In the genomic region with DNA sequence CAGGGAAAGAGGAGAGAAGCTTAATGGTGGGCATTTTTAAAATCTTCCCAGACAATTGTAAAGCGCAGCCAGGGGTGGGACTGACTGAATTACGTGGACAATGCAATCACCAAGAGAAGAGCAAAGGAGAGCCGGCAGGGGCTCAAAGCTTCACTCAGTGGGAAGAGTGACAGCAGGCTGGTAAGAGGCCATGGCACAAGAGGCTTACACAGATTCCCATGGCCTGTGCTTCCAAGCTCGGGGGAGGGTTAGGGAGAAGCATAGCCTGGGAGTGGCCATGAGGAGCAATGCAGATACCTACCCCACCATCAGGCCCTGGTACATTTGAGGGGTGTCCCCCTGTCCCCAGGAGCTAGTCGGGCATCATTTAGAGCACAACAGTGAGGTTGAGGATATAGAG, we compare ENCODE assay signal across 16 cellular contexts.
"Had no signal": no experiment of that assay in that cellular context is flagged by ENCODE, and none has a peak within 500 bp of the region (broad histone marks: within the 10 kb centered on the region; RNA-seq: fewer than 3 reads in every experiment).

No MANE protein-coding gene starts in this region.

- H3K27ac ChIP-seq: epithelial cell of prostate, esophagus muscularis mucosa, gastroesophageal sphincter, neutrophil, suprapubic skin, thyroid gland had no signal

- H3K9me3 ChIP-seq: esophagus muscularis mucosa, gastroesophageal sphincter, neutrophil, suprapubic skin, thyroid gland had no signal

- H3K4me3 Mint-ChIP-seq: effector memory CD8-positive, alpha-beta T cell; naive B cell; nephron had no signal

- H3K27ac Mint-ChIP-seq: effector memory CD8-positive, alpha-beta T cell; naive B cell; nephron had no signal

- H3K27me3 ChIP-seq: esophagus muscularis mucosa, gastroesophageal sphincter, neutrophil, suprapubic skin, thyroid gland had no signal

- H3K36me3 Mint-ChIP-seq: naive B cell had no signal

- H3K4me1 ChIP-seq: esophagus muscularis mucosa, gastroesophageal sphincter had no signal

- H3K27me3 Mint-ChIP-seq: effector memory CD8-positive, alpha-beta T cell had no signal

- ATAC-seq: effector memory CD8-positive, alpha-beta T cell; gastroesophageal sphincter; stimulated activated naive CD8-positive, alpha-beta T cell treated with anti-CD3 and anti-CD28 coated beads, Interleukin-15, Interleukin-2, amounts not matched to agents 100 U/mL and 50 U/mL, for 24 hours had no signal

- DNase-seq: effector memory CD8-positive, alpha-beta T cell; glutamatergic neuron; kidney; left cardiac atrium; mesendoderm; naive B cell; stimulated activated CD4-positive, alpha-beta T cell treated with anti-CD3 and anti-CD28 coated beads, Interleukin-2, amount 100 ng/mL, for 48 hours; stimulated activated naive CD8-positive, alpha-beta T cell treated with anti-CD3 and anti-CD28 coated beads, Interleukin-15, Interleukin-2, amounts not matched to agents 100 U/mL and 50 U/mL, for 24 hours; thyroid gland had no signal

- H3K36me3 ChIP-seq: neutrophil, suprapubic skin, thyroid gland had no signal

- H3K9me3 Mint-ChIP-seq: nephron had no signal

- H3K4me1 Mint-ChIP-seq: naive B cell, nephron had no signal

- H3K4me3 ChIP-seq: esophagus muscularis mucosa, gastroesophageal sphincter, smooth muscle cell, suprapubic skin, thyroid gland had no signal
